In the genomic region with DNA sequence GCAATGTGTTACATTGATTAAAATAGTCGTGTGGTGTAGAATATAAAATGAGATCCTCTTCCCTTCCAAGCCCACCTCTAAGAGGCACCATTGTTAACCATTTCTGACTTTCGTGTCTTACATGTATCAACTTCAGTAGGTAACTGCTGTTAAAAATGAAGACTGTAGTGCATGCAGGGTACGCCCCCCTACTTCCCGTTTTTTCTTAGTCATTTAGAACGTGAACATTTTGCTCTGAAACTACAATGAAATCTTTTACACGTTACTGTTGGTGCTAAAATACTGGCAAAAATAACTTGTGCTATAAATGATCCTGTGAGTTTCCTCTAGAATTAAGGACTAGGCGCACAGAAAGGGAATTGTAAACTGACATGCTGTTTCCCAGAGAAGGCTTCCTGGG, we compare ENCODE assay signal across 18 cellular contexts. TPM values are rescaled to one million over a fixed set of nuclear protein-coding genes. Genes with fewer than 3 reads are reported as not detected.
DNase-seq lines count a peak whose midpoint lies in the region; ATAC-seq and TF ChIP-seq lines count a peak whose summit lies in the region.
"Had no signal": no experiment of that assay in that cellular context is flagged by ENCODE, and none has a peak within 500 bp of the region (broad histone marks: within the 10 kb centered on the region; RNA-seq: fewer than 3 reads in every experiment).

No MANE protein-coding gene starts in this region.

- no peaks in the 10 kb centered on the region for H3K4me1 Mint-ChIP-seq in activated naive CD4-positive, alpha-beta T cell treated with anti-CD3 and anti-CD28 coated beads, Interleukin-2, amount 50 U/mL, for 24 hours
- no peaks in the 10 kb centered on the region for H3K4me1 Mint-ChIP-seq in activated naive CD4-positive, alpha-beta T cell treated with anti-CD3 and anti-CD28 coated beads for 36 hours (ENCODE audit: low read depth)
- H3K4me1 Mint-ChIP-seq in activated B cell treated with CpG ODN at 0.5 μM for 24 hours = peaks cover 16% of the 10 kb centered on the region
- H3K4me1 Mint-ChIP-seq in stimulated activated naive B cell treated with anti-CD40 and anti-IgM and Interleukin-4, amounts not matched to agents 10 μg/mL and 1 μg/mL and 100 μg/mL, for 72 hours = peaks cover 21 to 39% of the 10 kb centered on the region in 2 donors

- CTCF ChIA-PET in activated naive CD4-positive, alpha-beta T cell treated with anti-CD3 and anti-CD28 coated beads for 36 hours (lab: Charles Lee) = interaction anchor here (0.6 kb wide), 1 partner anchor 70 kb away, joined by 3 read pairs; no protein-coding TSS in a partner anchor
- CTCF ChIA-PET in activated B cell treated with CpG ODN at 0.5 μM for 24 hours (lab: Charles Lee) = no interaction called here

- H3K27me3 Mint-ChIP-seq in activated naive CD4-positive, alpha-beta T cell treated with anti-CD3 and anti-CD28 coated beads, Interleukin-2, amount 50 U/mL, for 24 hours = peaks cover 2% of the 10 kb centered on the region
- H3K27me3 Mint-ChIP-seq in activated naive CD4-positive, alpha-beta T cell treated with anti-CD3 and anti-CD28 coated beads for 36 hours (ENCODE audit: low read depth) = no peaks in the 10 kb centered on the region
- H3K27me3 Mint-ChIP-seq in activated B cell treated with CpG ODN at 0.5 μM for 24 hours = peaks cover 4% of the 10 kb centered on the region
- H3K27me3 Mint-ChIP-seq in stimulated activated naive B cell treated with anti-CD40 and anti-IgM and Interleukin-4, amounts not matched to agents 10 μg/mL and 1 μg/mL and 100 μg/mL, for 72 hours = peaks cover 8 to 22% of the 10 kb centered on the region in 2 donors

- TF ChIP-seq CTCF in activated B cell treated with CpG ODN at 0.5 μM for 24 hours (IDR thresholded peaks at IDR 0.05) = no peak

- H3K9me3 Mint-ChIP-seq in activated naive CD4-positive, alpha-beta T cell treated with anti-CD3 and anti-CD28 coated beads, Interleukin-2, amount 50 U/mL, for 24 hours = no peaks in the 10 kb centered on the region
- H3K9me3 Mint-ChIP-seq in activated naive CD4-positive, alpha-beta T cell treated with anti-CD3 and anti-CD28 coated beads for 36 hours = no peaks in the 10 kb centered on the region
- H3K9me3 Mint-ChIP-seq in activated B cell treated with CpG ODN at 0.5 μM for 24 hours = no peaks in the 10 kb centered on the region
- H3K9me3 Mint-ChIP-seq in stimulated activated naive B cell treated with anti-CD40 and anti-IgM and Interleukin-4, amounts not matched to agents 10 μg/mL and 1 μg/mL and 100 μg/mL, for 72 hours = no peaks in the 10 kb centered on the region

- ATAC-seq in activated B cell treated with CpG ODN at 0.5 μM for 24 hours (ENCODE audit: low read depth) (peak; percentile 47), GM18505 (IDR thresholded peaks at IDR 0.05; ENCODE audit: unreplicated experiment) (no peak)
- ATAC-seq in stimulated activated naive B cell treated with anti-CD40 and anti-IgM and Interleukin-4, amounts not matched to agents 10 μg/mL and 1 μg/mL and 100 μg/mL, for 72 hours (replicated peaks) = peak; percentile 78 to 83
- ATAC-seq: Panc1 had no signal

- DNase-seq in activated naive CD4-positive, alpha-beta T cell treated with anti-CD3 and anti-CD28 coated beads for 36 hours = no peak
- peak; percentile 6 for DNase-seq in NOMO-1 treated with dmso at 0.1 percent for 144 hours (lab: John Stamatoyannopoulos, UW; ENCODE audit: unreplicated experiment)
- DNase-seq in activated B cell treated with CpG ODN at 0.5 μM for 24 hours = no peak
- DNase-seq in stimulated activated naive B cell treated with anti-CD40 and anti-IgM and Interleukin-4, amounts not matched to agents 10 μg/mL and 1 μg/mL and 100 μg/mL, for 72 hours = no peak
- no peak for DNase-seq in DMS 273 treated with DMSO at 0.1 percent for 48 hours (lab: John Stamatoyannopoulos, UW)
- DNase-seq in posterior vena cava (ENCODE audit: low spot score) = no peak
- DNase-seq: activated CD4-positive, CD25-positive, alpha-beta regulatory T cell treated with anti-CD3 and anti-CD28 coated beads, Interleukin-2, amount 50 U/mL, for 72 hours; activated naive CD4-positive, alpha-beta T cell treated with anti-CD3 and anti-CD28 coated beads, Interleukin-2, amount 50 U/mL, for 16 hours; activated T-cell treated with anti-CD3 and anti-CD28 coated beads, Interleukin-2, amount 50 U/mL, for 48 hours; H7; NCI-H526; right lobe of liver; T1000 had no signal

- intact Hi-C loops in activated naive CD4-positive, alpha-beta T cell treated with anti-CD3 and anti-CD28 coated beads for 36 hours (cut with micrococcal nuclease) = no loop called here
- intact Hi-C loops in activated B cell treated with CpG ODN at 0.5 μM for 24 hours (cut with micrococcal nuclease) = no loop called here
- intact Hi-C loops in posterior vena cava (cut with DNase I) = no loop called here

- TF ChIP-seq POLR2A in GM18505 (IDR thresholded peaks at IDR 0.05; ENCODE audit: borderline replicate concordance, extremely low read depth, insufficient read depth, insufficient read length) = no peak

- H3K36me3 Mint-ChIP-seq in activated naive CD4-positive, alpha-beta T cell treated with anti-CD3 and anti-CD28 coated beads, Interleukin-2, amount 50 U/mL, for 24 hours = no peaks in the 10 kb centered on the region
- no peaks in the 10 kb centered on the region for H3K36me3 Mint-ChIP-seq in activated naive CD4-positive, alpha-beta T cell treated with anti-CD3 and anti-CD28 coated beads for 36 hours (ENCODE audit: low read depth)
- no peaks in the 10 kb centered on the region for H3K36me3 Mint-ChIP-seq in activated B cell treated with CpG ODN at 0.5 μM for 24 hours (ENCODE audit: low read depth)
- no peaks in the 10 kb centered on the region for H3K36me3 Mint-ChIP-seq in stimulated activated naive B cell treated with anti-CD40 and anti-IgM and Interleukin-4, amounts not matched to agents 10 μg/mL and 1 μg/mL and 100 μg/mL, for 72 hours

- POLR2A ChIA-PET in activated B cell treated with CpG ODN at 0.5 μM for 24 hours (lab: Charles Lee) = no interaction called here

- peak overlapping the region; percentile 13 for H3K27ac Mint-ChIP-seq in activated naive CD4-positive, alpha-beta T cell treated with anti-CD3 and anti-CD28 coated beads, Interleukin-2, amount 50 U/mL, for 24 hours
- H3K27ac Mint-ChIP-seq in activated naive CD4-positive, alpha-beta T cell treated with anti-CD3 and anti-CD28 coated beads for 36 hours = no peak overlapping the region
- H3K27ac Mint-ChIP-seq in activated B cell treated with CpG ODN at 0.5 μM for 24 hours = no peak overlapping the region
- no peak overlapping the region for H3K27ac Mint-ChIP-seq in stimulated activated naive B cell treated with anti-CD40 and anti-IgM and Interleukin-4, amounts not matched to agents 10 μg/mL and 1 μg/mL and 100 μg/mL, for 72 hours

- no peak overlapping the region for H3K4me3 Mint-ChIP-seq in activated naive CD4-positive, alpha-beta T cell treated with anti-CD3 and anti-CD28 coated beads, Interleukin-2, amount 50 U/mL, for 24 hours
- no peak overlapping the region for H3K4me3 Mint-ChIP-seq in activated naive CD4-positive, alpha-beta T cell treated with anti-CD3 and anti-CD28 coated beads for 36 hours
- H3K4me3 Mint-ChIP-seq in activated B cell treated with CpG ODN at 0.5 μM for 24 hours = no peak overlapping the region
- H3K4me3 Mint-ChIP-seq in stimulated activated naive B cell treated with anti-CD40 and anti-IgM and Interleukin-4, amounts not matched to agents 10 μg/mL and 1 μg/mL and 100 μg/mL, for 72 hours = no peak overlapping the region

RNA-seq across cellular contexts. Expression of a gene that starts 41.5 kb away (rescaled TPM):
- 1 to 10 TPM; 5.2 to 5.8 TPM for total RNA-seq in activated naive CD4-positive, alpha-beta T cell treated with anti-CD3 and anti-CD28 coated beads for 36 hours
- 0.24 TPM in 1 of 2 replicates, not detected in the other for total RNA-seq in activated B cell treated with CpG ODN at 0.5 μM for 24 hours
- 10 to 100 TPM; 34.8 to 39.5 TPM for total RNA-seq in posterior vena cava
- total RNA-seq: lung microvascular endothelial cell, myocyte had no signal

Comparison
In these comparisons a context has a peak if more than half of its experiments do, and no peak if none do; other contexts are left out.
1. RNA of a gene that starts 41.5 kb away (total RNA-seq): 34.8 to 39.5 TPM in posterior vena cava; 5.2 to 5.8 TPM in activated naive CD4-positive, alpha-beta T cell treated with anti-CD3 and anti-CD28 coated beads for 36 hours and 0.24 TPM in activated B cell treated with CpG ODN at 0.5 μM for 24 hours; every median in the first group is over 4 times any median in the second.